ENCODE assay signal across 18 cellular contexts in genomic region chr10:109975251-109975650, GRCh38. TPM values are rescaled to one million over a fixed set of nuclear protein-coding genes. Genes with fewer than 3 reads are reported as not detected.
A peak's percentile ranks its signal among the peaks of the same experiment; 100 is the strongest.
DNase-seq lines count a peak whose midpoint lies in the region; ATAC-seq and TF ChIP-seq lines count a peak whose summit lies in the region.
"Had no signal": no experiment of that assay in that cellular context is flagged by ENCODE, and none has a peak within 500 bp of the region (broad histone marks: within the 10 kb centered on the region; RNA-seq: fewer than 3 reads in every experiment).

No MANE protein-coding gene starts in this region.

- no peaks in the 10 kb centered on the region for H3K9me3 ChIP-seq in SK-N-SH
- no peaks in the 10 kb centered on the region for H3K9me3 ChIP-seq in smooth muscle cell (replicated peaks; ENCODE audit: low read depth)

- no peak for TF ChIP-seq EP300 in SK-N-SH (IDR thresholded peaks at IDR 0.05; ENCODE audit: borderline replicate concordance in 1 of 2, low read depth in 1 of 2, low read length in 1 of 2)

- H3K79me2 ChIP-seq in SK-N-SH (ENCODE audit: insufficient read depth) = no peaks in the 10 kb centered on the region
- H3K79me2 ChIP-seq in smooth muscle cell (ENCODE audit: low read depth) = no peaks in the 10 kb centered on the region

- H3K27me3 ChIP-seq in SK-N-SH (ENCODE audit: insufficient read depth) = no peaks in the 10 kb centered on the region
- no peaks in the 10 kb centered on the region for H3K27me3 ChIP-seq in layer of hippocampus (ENCODE audit: control insufficient read depth, insufficient read depth, low read length)
- no peaks in the 10 kb centered on the region for H3K27me3 ChIP-seq in smooth muscle cell (ENCODE audit: low read depth)

- no peaks in the 10 kb centered on the region for H3K9me2 ChIP-seq in SK-N-SH

- H3K9ac ChIP-seq in SK-N-SH = no peak overlapping the region
- H3K9ac ChIP-seq in smooth muscle cell (ENCODE audit: low read depth) = no peak overlapping the region

- H3K4me3 ChIP-seq in SK-N-SH (ENCODE audit: low read depth in 2 of 2, low read length in 1 of 2) = no peak overlapping the region
- no peak overlapping the region for H3K4me3 ChIP-seq in smooth muscle cell
- H3K4me3 ChIP-seq: PC-9 had no signal

- 0 out of 2 replicates have a peak overlapping the region, but pooled peaks have one; percentile 8 for H2AFZ ChIP-seq in SK-N-SH (ENCODE audit: low read depth)
- H2AFZ ChIP-seq in smooth muscle cell (ENCODE audit: low read depth) = no peak overlapping the region
- H2AFZ ChIP-seq: PC-9 had no signal

- peak overlapping the region; percentile 79 to 93 for H3K27ac ChIP-seq in SK-N-SH (ENCODE audit: low read depth in 2 of 2, low read length in 1 of 2)
- H3K27ac ChIP-seq in layer of hippocampus (ENCODE audit: low read depth, low read length) = peak overlapping the region; percentile 43
- H3K27ac ChIP-seq in smooth muscle cell (ENCODE audit: low read depth) = peak overlapping the region; percentile 98
- H3K27ac ChIP-seq: C4-2B, PC-9 had no signal

- TF ChIP-seq RAD21 in SK-N-SH (IDR thresholded peaks at IDR 0.05; ENCODE audit: low read length) = no peak

- H3F3A ChIP-seq in SK-N-SH (replicated peaks; ENCODE audit: insufficient read depth) (peaks cover 14% of the 10 kb centered on the region), smooth muscle cell (ENCODE audit: low read depth) (peaks cover 12% of the 10 kb centered on the region)

- ATAC-seq in GM21619 (IDR thresholded peaks at IDR 0.05; ENCODE audit: unreplicated experiment) = no peak

- no peaks in the 10 kb centered on the region for H3K36me3 ChIP-seq in SK-N-SH (replicated peaks in 1 of 2; ENCODE audit: control insufficient read depth in 1 of 2, insufficient read depth in 2 of 2, low read length in 1 of 2)
- H3K36me3 ChIP-seq in smooth muscle cell (ENCODE audit: low read depth) = no peaks in the 10 kb centered on the region

- peaks cover 11 to 51% of the 10 kb centered on the region in 2 experiments for H3K4me1 ChIP-seq in SK-N-SH (ENCODE audit: control insufficient read depth in 1 of 2, insufficient read depth in 2 of 2, low read depth in 1 of 2, low read length in 1 of 2)
- H3K4me1 ChIP-seq in smooth muscle cell (ENCODE audit: low read depth) = peaks cover 26% of the 10 kb centered on the region

- TF ChIP-seq CTCF in SK-N-SH (IDR thresholded peaks at IDR 0.05) = no peak
- no peak for TF ChIP-seq CTCF in smooth muscle cell (IDR thresholded peaks at IDR 0.05; ENCODE audit: borderline replicate concordance, insufficient read depth, poor library complexity, severe bottlenecking)

- 0 out of 2 replicates have a peak overlapping the region, but pooled peaks have one; percentile 31 for H3K4me2 ChIP-seq in SK-N-SH
- no peak overlapping the region for H3K4me2 ChIP-seq in smooth muscle cell
- H3K4me2 ChIP-seq: PC-9 had no signal

- DNase-seq in DMS 273 (lab: John Stamatoyannopoulos, UW; ENCODE audit: unreplicated experiment) (peak; percentile 75), SK-N-SH (no peak), smooth muscle cell (lab: John Stamatoyannopoulos, UW; ENCODE audit: unreplicated experiment) (no peak), UCSD-AML1 (lab: John Stamatoyannopoulos, UW; ENCODE audit: unreplicated experiment) (no peak), NCI-H187 treated with DMSO at 0.1 percent for 48 hours (lab: John Stamatoyannopoulos, UW) (no peak), CD1c-positive myeloid dendritic cell (ENCODE audit: extremely low spot score) (no peak)
- DNase-seq: COR-L47, DMS79, HCEC 1CT, KBM-7, MV-4-11, NCI-H2029, NCI-H2171, NCI-H774, PC-9 had no signal

- H4K20me1 ChIP-seq in SK-N-SH (ENCODE audit: insufficient read depth) (no peaks in the 10 kb centered on the region), smooth muscle cell (ENCODE audit: low read depth) (no peaks in the 10 kb centered on the region)

- CTCF ChIA-PET in SK-N-SH (lab: Yijun Ruan, JAX) = interaction anchor here (1.1 to 1.4 kb wide), 3 partner anchors 14 to 172 kb away, joined by 3 to 7 read pairs (median 3); no protein-coding TSS in a partner anchor

- POLR2A ChIA-PET in SK-N-SH (lab: Yijun Ruan, JAX) = interaction anchor here (1.2 kb wide), 1 partner anchor 32 kb away, joined by 4 read pairs; no protein-coding TSS in a partner anchor

TF ChIP-seq in SK-N-SH, 30 proteins besides CTCF, POLR2A, EP300 and RAD21:
- TF ChIP-seq ELF1 (IDR thresholded peaks at IDR 0.05) = no peak
- TF ChIP-seq USF2 (IDR thresholded peaks at IDR 0.05; ENCODE audit: borderline replicate concordance, low read depth, low read length) = no peak
- TF ChIP-seq SIN3A (IDR thresholded peaks at IDR 0.05; ENCODE audit: borderline replicate concordance, low read depth, low read length) = no peak
- no peak for TF ChIP-seq GABPA (IDR thresholded peaks at IDR 0.05; ENCODE audit: low read depth)
- TF ChIP-seq FOSL2 (IDR thresholded peaks at IDR 0.05; ENCODE audit: borderline replicate concordance, low read depth) = no peak

RNA-seq across cellular contexts. Expression of gene ADD3, which starts 32.5 kb away (rescaled TPM):
- polyA plus RNA-seq in SK-N-SH (2012; rRNA removed) = 27.6 and 144 TPM in 2 replicates
- 39.2 and 59.7 TPM in 2 replicates for polyA plus RNA-seq in SK-N-SH (2012; cell fraction: cytosol; rRNA removed)
- 26.9 and 74.1 TPM in 2 replicates for polyA plus RNA-seq in SK-N-SH (2012; cell fraction: nucleus; rRNA removed)
- 154 and 155 TPM in 2 replicates for total RNA-seq in smooth muscle cell
- polyA plus RNA-seq in smooth muscle cell = 66.3 and 75.0 TPM in 2 replicates

RNA-seq across cellular contexts. Expression of gene XPNPEP1, which starts 51.9 kb away (rescaled TPM):
- polyA plus RNA-seq in SK-N-SH (2012; rRNA removed) (167 and 190 TPM in 2 replicates), smooth muscle cell (63.0 and 64.3 TPM in 2 replicates)
- polyA plus RNA-seq in SK-N-SH (2012; cell fraction: cytosol; rRNA removed) = 122 and 146 TPM in 2 replicates
- polyA plus RNA-seq in SK-N-SH (2012; cell fraction: nucleus; rRNA removed) = 264 and 305 TPM in 2 replicates
- total RNA-seq in smooth muscle cell = 115 and 147 TPM in 2 replicates

Comparison
In these comparisons a context has a peak if more than half of its experiments do, and no peak if none do; other contexts are left out.
1. H3K27ac ChIP-seq: peak in every context shown above with its lines; median percentile 98 in smooth muscle cell; 86 in SK-N-SH; 43 in layer of hippocampus.